17 cellular contexts compared by ENCODE assay signal in genomic region chr18:5455644-5456043, GRCh38.
DNase-seq lines count a peak whose midpoint lies in the region; ATAC-seq and TF ChIP-seq lines count a peak whose summit lies in the region.
"Had no signal": no experiment of that assay in that cellular context is flagged by ENCODE, and none has a peak within 500 bp of the region (broad histone marks: within the 10 kb centered on the region; RNA-seq: fewer than 3 reads in every experiment).

No MANE protein-coding gene starts in this region.

- ATAC-seq in naive thymus-derived CD8-positive, alpha-beta T cell, result peak in 1 of 2 donors; percentile 40
- ATAC-seq in activated CD4-positive, CD25-positive, alpha-beta regulatory T cell treated with anti-CD3 and anti-CD28 coated beads, Interleukin-2, amount 50 U/mL, for 24 hours, result no peak
- ATAC-seq: stimulated activated memory B cell treated with anti-CD40 and anti-IgM and Interleukin-4, amounts not matched to agents 10 μg/mL and 1 μg/mL and 100 μg/mL, for 72 hours had no signal

- POLR2A ChIA-PET in naive thymus-derived CD8-positive, alpha-beta T cell (lab: Charles Lee), result no interaction called here

- H3K4me1 Mint-ChIP-seq in naive thymus-derived CD8-positive, alpha-beta T cell, result peaks cover 0 to 20% (median 8%) of the 10 kb centered on the region in 4 donors
- H3K4me1 Mint-ChIP-seq: stimulated activated memory B cell treated with anti-CD40 and anti-IgM and Interleukin-4, amounts not matched to agents 10 μg/mL and 1 μg/mL and 100 μg/mL, for 72 hours had no signal

- no peaks in the 10 kb centered on the region for H3K9me3 Mint-ChIP-seq in naive thymus-derived CD8-positive, alpha-beta T cell
- H3K9me3 Mint-ChIP-seq: stimulated activated memory B cell treated with anti-CD40 and anti-IgM and Interleukin-4, amounts not matched to agents 10 μg/mL and 1 μg/mL and 100 μg/mL, for 72 hours had no signal

- no peak overlapping the region for H3K4me3 ChIP-seq in choroid plexus epithelial cell (ENCODE audit: low read depth, low read length)

- no peak for TF ChIP-seq CTCF in choroid plexus epithelial cell (conservative IDR thresholded peaks at IDR 0.05; ENCODE audit: low read depth, low read length)

- peak; percentile 77 for DNase-seq in CD1c-positive myeloid dendritic cell (ENCODE audit: extremely low spot score)
- peak; percentile 94 for DNase-seq in NCI-H460 (ENCODE audit: extremely low read depth, low read depth)
- peak; percentile 93 for DNase-seq in choroid plexus epithelial cell (ENCODE audit: low read depth)
- DNase-seq in naive thymus-derived CD8-positive, alpha-beta T cell, result peak in 3 of 10 donors; percentile 1 to 27 (median 13)
- no peak for DNase-seq in NCI-H187 treated with DMSO at 0.1 percent for 48 hours (lab: John Stamatoyannopoulos, UW)
- no peak for DNase-seq in AG08396 (ENCODE audit: low spot score)
- DNase-seq in DMS53 treated with DMSO at 0.1 percent for 48 hours (lab: John Stamatoyannopoulos, UW; ENCODE audit: unreplicated experiment), result no peak
- DNase-seq: activated CD4-positive, alpha-beta T cell treated with anti-CD3 and anti-CD28 coated beads, Interleukin-2, amount 50 U/mL, for 48 hours; CD4-positive, CD25-positive, alpha-beta regulatory T cell; cortex of kidney; foreskin fibroblast; GDM1; GOT3; stimulated activated CD4-positive, alpha-beta T cell treated with anti-CD3 and anti-CD28 coated beads, Interleukin-2, amount 100 ng/mL, for 48 hours had no signal

- peak overlapping the region in 5 of 10 donors; percentile 6 to 63 (median 44) for H3K4me3 Mint-ChIP-seq in naive thymus-derived CD8-positive, alpha-beta T cell
- H3K4me3 Mint-ChIP-seq: activated naive CD8-positive, alpha-beta T cell; stimulated activated memory B cell treated with anti-CD40 and anti-IgM and Interleukin-4, amounts not matched to agents 10 μg/mL and 1 μg/mL and 100 μg/mL, for 72 hours had no signal

- no peaks in the 10 kb centered on the region for H3K36me3 Mint-ChIP-seq in naive thymus-derived CD8-positive, alpha-beta T cell
- H3K36me3 Mint-ChIP-seq: activated naive CD8-positive, alpha-beta T cell; CD4-positive, CD25-positive, alpha-beta regulatory T cell; stimulated activated memory B cell treated with anti-CD40 and anti-IgM and Interleukin-4, amounts not matched to agents 10 μg/mL and 1 μg/mL and 100 μg/mL, for 72 hours had no signal

- H3K27me3 Mint-ChIP-seq in naive thymus-derived CD8-positive, alpha-beta T cell, result peaks cover 0 to 17% (median 0%) of the 10 kb centered on the region in 5 donors
- H3K27me3 Mint-ChIP-seq: activated naive CD8-positive, alpha-beta T cell; stimulated activated memory B cell treated with anti-CD40 and anti-IgM and Interleukin-4, amounts not matched to agents 10 μg/mL and 1 μg/mL and 100 μg/mL, for 72 hours had no signal

- peak overlapping the region in 6 of 10 donors; percentile 23 to 94 (median 84) for H3K27ac Mint-ChIP-seq in naive thymus-derived CD8-positive, alpha-beta T cell
- H3K27ac Mint-ChIP-seq: activated naive CD8-positive, alpha-beta T cell; stimulated activated memory B cell treated with anti-CD40 and anti-IgM and Interleukin-4, amounts not matched to agents 10 μg/mL and 1 μg/mL and 100 μg/mL, for 72 hours had no signal

Comparison
In these comparisons a context has a peak if more than half of its experiments do, and no peak if none do; other contexts are left out.
1. DNase-seq: peak in CD1c-positive myeloid dendritic cell (single experiment), NCI-H460 (single experiment) and choroid plexus epithelial cell (single experiment); none in NCI-H187 treated with DMSO at 0.1 percent for 48 hours (single experiment), AG08396 (single experiment) and DMS53 treated with DMSO at 0.1 percent for 48 hours (single experiment).